In genomic region chr9:136386018-136386417, GRCh38 we compare ENCODE assay signal across 22 cellular contexts. TPM values are rescaled to one million over a fixed set of nuclear protein-coding genes. Genes with fewer than 3 reads are reported as not detected.
A peak's percentile ranks its signal among the peaks of the same experiment; 100 is the strongest.
DNase-seq lines count a peak whose midpoint lies in the region; ATAC-seq and TF ChIP-seq lines count a peak whose summit lies in the region.
"Had no signal": no experiment of that assay in that cellular context is flagged by ENCODE, and none has a peak within 500 bp of the region (broad histone marks: within the 10 kb centered on the region; RNA-seq: fewer than 3 reads in every experiment).

No MANE protein-coding gene starts in this region.

- H2AK5ac ChIP-seq in IMR-90 (ENCODE audit: low read depth, low read length) = no peak overlapping the region

- no peak overlapping the region for H2BK20ac ChIP-seq in IMR-90 (ENCODE audit: low read depth, low read length)

- no peak overlapping the region for H3K56ac ChIP-seq in IMR-90 (ENCODE audit: extremely low read depth, insufficient read depth, low read length)

- peak overlapping the region; percentile 43 for H3K4me3 Mint-ChIP-seq in activated CD8-positive, alpha-beta memory T cell treated with anti-CD3 and anti-CD28 coated beads, Interleukin-2, amount 10 ng/mL, durations not matched to agents 7 days and 5 days
- H3K4me3 Mint-ChIP-seq in dendritic cell treated with granulocyte-macrophage colony-stimulating factor and Interleukin-4, amounts not matched to agents 40 ng/mL and 50 ng/mL, for 4 days = peak overlapping the region; percentile 32
- H3K4me3 Mint-ChIP-seq in T-cell = no peak overlapping the region
- no peak overlapping the region for H3K4me3 Mint-ChIP-seq in activated T-helper 2 cell treated with anti-CD3 and anti-CD28 coated beads, Interferon-gamma antibody, Interleukin-2, Interleukin-4, amounts not matched to agents 10 μg/mL and 5 μg/mL and 100 μg/mL, durations not matched to agents 14 hours and 24 hours and 36 hours (ENCODE audit: low read depth)

- peaks cover 0 to 4% of the 10 kb centered on the region in 2 experiments; a peak in 2 of 4 replicates for H3K79me1 ChIP-seq in IMR-90 (ENCODE audit: low read depth in 1 of 2, low read length in 2 of 2)

- intact Hi-C loops in IMR-90 (cut with micrococcal nuclease) = no loop called here
- intact Hi-C loops in dendritic cell treated with granulocyte-macrophage colony-stimulating factor and Interleukin-4, amounts not matched to agents 40 ng/mL and 50 ng/mL, for 4 days (cut with micrococcal nuclease) = no loop called here
- intact Hi-C loops in activated T-helper 2 cell treated with anti-CD3 and anti-CD28 coated beads, Interferon-gamma antibody, Interleukin-2, Interleukin-4, amounts not matched to agents 10 μg/mL and 5 μg/mL and 100 μg/mL, durations not matched to agents 14 hours and 24 hours and 36 hours (cut with micrococcal nuclease) = no loop called here

- peak; percentile 25 for ATAC-seq in activated CD8-positive, alpha-beta memory T cell treated with anti-CD3 and anti-CD28 coated beads, Interleukin-2, amount 10 ng/mL, durations not matched to agents 7 days and 5 days
- ATAC-seq in IMR-90 (ENCODE audit: low read depth) (no peak), T-cell (replicated peaks in 1 of 4) (no peak)
- ATAC-seq: heart left ventricle, left ventricle myocardium superior had no signal

- TF ChIP-seq CTCF in IMR-90 (conservative IDR thresholded peaks at IDR 0.05; ENCODE audit: low read depth, low read length) = no peak

- peaks cover 43% of the 10 kb centered on the region for H3K36me3 Mint-ChIP-seq in activated CD8-positive, alpha-beta memory T cell treated with anti-CD3 and anti-CD28 coated beads, Interleukin-2, amount 10 ng/mL, durations not matched to agents 7 days and 5 days
- H3K36me3 Mint-ChIP-seq in dendritic cell treated with granulocyte-macrophage colony-stimulating factor and Interleukin-4, amounts not matched to agents 40 ng/mL and 50 ng/mL, for 4 days (ENCODE audit: low read depth) = peaks cover 100% of the 10 kb centered on the region
- H3K36me3 Mint-ChIP-seq in T-cell = peaks cover 42% of the 10 kb centered on the region
- peaks cover 74% of the 10 kb centered on the region for H3K36me3 Mint-ChIP-seq in activated T-helper 2 cell treated with anti-CD3 and anti-CD28 coated beads, Interferon-gamma antibody, Interleukin-2, Interleukin-4, amounts not matched to agents 10 μg/mL and 5 μg/mL and 100 μg/mL, durations not matched to agents 14 hours and 24 hours and 36 hours (ENCODE audit: low read depth)

- no peaks in the 10 kb centered on the region for H3K4me1 ChIP-seq in IMR-90 (ENCODE audit: control insufficient read depth, insufficient read depth, low read length)
- H3K4me1 ChIP-seq: Peyer's patch, SJSA1, testis had no signal

- peaks cover 30% of the 10 kb centered on the region for H3K4me1 Mint-ChIP-seq in activated CD8-positive, alpha-beta memory T cell treated with anti-CD3 and anti-CD28 coated beads, Interleukin-2, amount 10 ng/mL, durations not matched to agents 7 days and 5 days
- peaks cover 24% of the 10 kb centered on the region for H3K4me1 Mint-ChIP-seq in dendritic cell treated with granulocyte-macrophage colony-stimulating factor and Interleukin-4, amounts not matched to agents 40 ng/mL and 50 ng/mL, for 4 days (ENCODE audit: low read depth)
- peaks cover 8 to 21% (median 20%) of the 10 kb centered on the region in 3 donors for H3K4me1 Mint-ChIP-seq in T-cell
- peaks cover 19% of the 10 kb centered on the region for H3K4me1 Mint-ChIP-seq in activated T-helper 2 cell treated with anti-CD3 and anti-CD28 coated beads, Interferon-gamma antibody, Interleukin-2, Interleukin-4, amounts not matched to agents 10 μg/mL and 5 μg/mL and 100 μg/mL, durations not matched to agents 14 hours and 24 hours and 36 hours (ENCODE audit: low read depth)

- no peak overlapping the region for H2BK120ac ChIP-seq in IMR-90 (ENCODE audit: low read depth, low read length)

- no peak overlapping the region for H3K4me3 ChIP-seq in IMR-90 (ENCODE audit: insufficient read depth, low read depth, low read length)
- H3K4me3 ChIP-seq: BLaER1, coronary artery, heart left ventricle, Peyer's patch, SJSA1, testis had no signal

- no peak overlapping the region for H4K5ac ChIP-seq in IMR-90 (ENCODE audit: low read depth, low read length)

- no peak overlapping the region for H3K4ac ChIP-seq in IMR-90 (ENCODE audit: low read depth, low read length)

- peaks cover 71% of the 10 kb centered on the region for H3K36me3 ChIP-seq in IMR-90 (ENCODE audit: control insufficient read depth, insufficient read depth, low read length)

- H3K27ac Mint-ChIP-seq in activated CD8-positive, alpha-beta memory T cell treated with anti-CD3 and anti-CD28 coated beads, Interleukin-2, amount 10 ng/mL, durations not matched to agents 7 days and 5 days = peak overlapping the region; percentile 84
- H3K27ac Mint-ChIP-seq in dendritic cell treated with granulocyte-macrophage colony-stimulating factor and Interleukin-4, amounts not matched to agents 40 ng/mL and 50 ng/mL, for 4 days = peak overlapping the region; percentile 39
- H3K27ac Mint-ChIP-seq in T-cell = no peak overlapping the region
- H3K27ac Mint-ChIP-seq in activated T-helper 2 cell treated with anti-CD3 and anti-CD28 coated beads, Interferon-gamma antibody, Interleukin-2, Interleukin-4, amounts not matched to agents 10 μg/mL and 5 μg/mL and 100 μg/mL, durations not matched to agents 14 hours and 24 hours and 36 hours = no peak overlapping the region

- TF ChIP-seq RAD21 in IMR-90 (IDR thresholded peaks at IDR 0.05; ENCODE audit: low read length) = no peak

- POLR2A ChIA-PET in IMR-90 (lab: Charles Lee; ENCODE audit: unreplicated experiment) = no interaction called here
- POLR2A ChIA-PET in T-cell (lab: Charles Lee) = no interaction called here

- no peak overlapping the region for H2BK15ac ChIP-seq in IMR-90 (ENCODE audit: low read depth, low read length)

- H4K20me1 ChIP-seq in IMR-90 (ENCODE audit: insufficient read depth, low read length) = no peaks in the 10 kb centered on the region

- no peak overlapping the region for H3K18ac ChIP-seq in IMR-90 (ENCODE audit: low read depth, low read length)

- no peak overlapping the region for H4K8ac ChIP-seq in IMR-90 (ENCODE audit: low read depth in 2 of 2, low read length in 2 of 2)

- H3K27me3 ChIP-seq in IMR-90 (ENCODE audit: control insufficient read depth, insufficient read depth, low read length) = no peaks in the 10 kb centered on the region
- H3K27me3 ChIP-seq: BLaER1, brain microvascular endothelial cell, heart left ventricle, Peyer's patch, SJSA1, testis had no signal

- H3K9me3 ChIP-seq in IMR-90 (ENCODE audit: control insufficient read depth, insufficient read depth, low read length) = no peaks in the 10 kb centered on the region
- H3K9me3 ChIP-seq: BLaER1, heart left ventricle, Peyer's patch, SJSA1, testis had no signal

- no peak overlapping the region for H3K27ac ChIP-seq in IMR-90 (ENCODE audit: insufficient read depth, low read length)
- H3K27ac ChIP-seq: BLaER1, brain microvascular endothelial cell, coronary artery, heart left ventricle, Peyer's patch, SJSA1, testis had no signal

- no peak overlapping the region for H3K9ac ChIP-seq in IMR-90 (ENCODE audit: low read depth, low read length)
- H3K9ac ChIP-seq: BLaER1 had no signal

- TSS peak; percentile 76 for BruUV-seq in IMR-90 (replicated peaks; lab: Mats Ljungman, UMichigan)

- H2AFZ ChIP-seq in IMR-90 (replicated peaks; ENCODE audit: low read length, poor library complexity) = no peak overlapping the region

- H2BK5ac ChIP-seq in IMR-90 (ENCODE audit: low read depth, low read length, poor library complexity, severe bottlenecking) = no peak overlapping the region

- H3K27me3 Mint-ChIP-seq in activated CD8-positive, alpha-beta memory T cell treated with anti-CD3 and anti-CD28 coated beads, Interleukin-2, amount 10 ng/mL, durations not matched to agents 7 days and 5 days = no peaks in the 10 kb centered on the region
- no peaks in the 10 kb centered on the region for H3K27me3 Mint-ChIP-seq in dendritic cell treated with granulocyte-macrophage colony-stimulating factor and Interleukin-4, amounts not matched to agents 40 ng/mL and 50 ng/mL, for 4 days
- no peaks in the 10 kb centered on the region for H3K27me3 Mint-ChIP-seq in T-cell
- no peaks in the 10 kb centered on the region for H3K27me3 Mint-ChIP-seq in activated T-helper 2 cell treated with anti-CD3 and anti-CD28 coated beads, Interferon-gamma antibody, Interleukin-2, Interleukin-4, amounts not matched to agents 10 μg/mL and 5 μg/mL and 100 μg/mL, durations not matched to agents 14 hours and 24 hours and 36 hours (ENCODE audit: low read depth)

- peaks cover 2% of the 10 kb centered on the region for H3K9me3 Mint-ChIP-seq in activated CD8-positive, alpha-beta memory T cell treated with anti-CD3 and anti-CD28 coated beads, Interleukin-2, amount 10 ng/mL, durations not matched to agents 7 days and 5 days (ENCODE audit: low read depth)
- H3K9me3 Mint-ChIP-seq in dendritic cell treated with granulocyte-macrophage colony-stimulating factor and Interleukin-4, amounts not matched to agents 40 ng/mL and 50 ng/mL, for 4 days = no peaks in the 10 kb centered on the region
- H3K9me3 Mint-ChIP-seq in T-cell = no peaks in the 10 kb centered on the region
- no peaks in the 10 kb centered on the region for H3K9me3 Mint-ChIP-seq in activated T-helper 2 cell treated with anti-CD3 and anti-CD28 coated beads, Interferon-gamma antibody, Interleukin-2, Interleukin-4, amounts not matched to agents 10 μg/mL and 5 μg/mL and 100 μg/mL, durations not matched to agents 14 hours and 24 hours and 36 hours

- H4K91ac ChIP-seq in IMR-90 (ENCODE audit: insufficient read depth, low read depth, low read length) = no peak overlapping the region

- DNase-seq in activated CD8-positive, alpha-beta memory T cell treated with anti-CD3 and anti-CD28 coated beads, Interleukin-2, amount 10 ng/mL, durations not matched to agents 7 days and 5 days = no peak
- no peak for DNase-seq in activated CD8-positive, alpha-beta memory T cell treated with anti-CD3 and anti-CD28 coated beads, Interleukin-2, amount 50 U/mL, for 48 hours
- no peak for DNase-seq in IMR-90
- peak; percentile 94 for DNase-seq in NOMO-1 treated with dmso at 0.1 percent for 144 hours (lab: John Stamatoyannopoulos, UW; ENCODE audit: unreplicated experiment)
- no peak for DNase-seq in T-cell
- DNase-seq in activated T-helper 2 cell treated with anti-CD3 and anti-CD28 coated beads, Interferon-gamma antibody, Interleukin-2, Interleukin-4, amounts not matched to agents 10 μg/mL and 5 μg/mL and 100 μg/mL, durations not matched to agents 14 hours and 24 hours and 36 hours (ENCODE audit: low spot score) = no peak
- DNase-seq in D341Med (ENCODE audit: low spot score) = no peak
- DNase-seq: activated CD8-positive, alpha-beta memory T cell treated with anti-CD3 and anti-CD28 coated beads for 24 hours; brain microvascular endothelial cell; DMS153; GF-D8; heart left ventricle; left ventricle myocardium superior; midbrain; NCI-H1105; NCI-H82; Peyer's patch; testis had no signal

- H2AK9ac ChIP-seq in IMR-90 (replicated peaks; ENCODE audit: low read depth, low read length, poor library complexity) = no peak overlapping the region

- no peak overlapping the region for H3K14ac ChIP-seq in IMR-90 (replicated peaks; ENCODE audit: low read depth, low read length)

- CTCF ChIA-PET in activated CD8-positive, alpha-beta memory T cell treated with anti-CD3 and anti-CD28 coated beads, Interleukin-2, amount 10 ng/mL, durations not matched to agents 7 days and 5 days (lab: Charles Lee) = interaction anchor here (0.7 to 2.5 kb wide), 6 partner anchors 11 to 23 kb away, joined by 3 to 13 read pairs (median 7); partner anchors contain the start of gene DNLZ
- CTCF ChIA-PET in IMR-90 (lab: Yijun Ruan, JAX) = interaction anchor here (1.6 kb wide), 1 partner anchor 13 kb away, joined by 3 read pairs; no protein-coding TSS in a partner anchor
- CTCF ChIA-PET in T-cell (lab: Charles Lee) = interaction anchor here in 1 of 2 donors (0.6 kb wide), 1 partner anchor 1121 kb away, joined by 5 read pairs; no protein-coding TSS in a partner anchor

- dilution Hi-C loops in IMR-90 (cut with HindIII; ENCODE audit: low sequenced_read_pairs, unreplicated experiment) = no loop called here

- H3K23ac ChIP-seq in IMR-90 (ENCODE audit: low read depth, low read length) = no peak overlapping the region

- no peak overlapping the region for H3K4me2 ChIP-seq in IMR-90 (ENCODE audit: low read depth, low read length)

- TF ChIP-seq POLR2A in IMR-90 (IDR thresholded peaks at IDR 0.05; ENCODE audit: low read depth, low read length) = no peak

- 93% methylated on average over 8 of the region's 13 CpGs; no CpG with 5 or more reads in 1 of the 2 experiments for WGBS in IMR-90 (ENCODE audit: extremely low coverage in 2 of 2, insufficient read length in 1 of 2), 2 experiments

- in situ Hi-C loops in IMR-90 (cut with MboI; ENCODE audit: low sequenced_read_pairs) = no loop called here

- H3K9me1 ChIP-seq in IMR-90 (ENCODE audit: insufficient read depth, low read length) = no peaks in the 10 kb centered on the region

RNA-seq across cellular contexts. Expression of gene CARD9, which starts 12.5 kb away (rescaled TPM):
- total RNA-seq in activated CD8-positive, alpha-beta memory T cell treated with anti-CD3 and anti-CD28 coated beads, Interleukin-2, amount 10 ng/mL, durations not matched to agents 7 days and 5 days = 1 to 10 TPM in 1 of 2 experiments, under 1 TPM in 1; 0.50 to 3.1 TPM
- 0.36 and 1.1 TPM in 2 replicates for total RNA-seq in IMR-90 (2012; rRNA removed)
- 1.5 and 1.9 TPM in 2 replicates for polyA plus RNA-seq in IMR-90 (2012; rRNA removed)
- 0.47 and 1.0 TPM in 2 replicates for polyA plus RNA-seq in IMR-90 (2012; cell fraction: cytosol; rRNA removed)
- 9.8 and 17.9 TPM in 2 replicates for polyA plus RNA-seq in IMR-90 (2012; cell fraction: nucleus; rRNA removed; ENCODE audit: low replicate concordance)
- total RNA-seq in T-cell = 1 to 10 TPM in 1 of 5 donors, under 1 TPM in 4; 0.43 to 1.4 (median 0.76) TPM
- 16.2 and 17.6 TPM in 2 replicates for total RNA-seq in activated T-helper 2 cell treated with anti-CD3 and anti-CD28 coated beads, Interferon-gamma antibody, Interleukin-2, Interleukin-4, amounts not matched to agents 10 μg/mL and 5 μg/mL and 100 μg/mL, durations not matched to agents 14 hours and 24 hours and 36 hours

RNA-seq across cellular contexts. Expression of gene SNAPC4, which starts 14.0 kb away (rescaled TPM):
- 10 to 100 TPM; 12.4 to 17.0 TPM for total RNA-seq in activated CD8-positive, alpha-beta memory T cell treated with anti-CD3 and anti-CD28 coated beads, Interleukin-2, amount 10 ng/mL, durations not matched to agents 7 days and 5 days
- total RNA-seq in IMR-90 (2012; rRNA removed) (2.5 and 3.1 TPM in 2 replicates), T-cell (10 to 100 TPM; 10.5 to 15.7 (median 13.3) TPM)
- polyA plus RNA-seq in IMR-90 (2012; rRNA removed) = 6.5 and 7.6 TPM in 2 replicates
- polyA plus RNA-seq in IMR-90 (2012; cell fraction: cytosol; rRNA removed) = 3.2 and 3.7 TPM in 2 replicates
- 42.0 and 62.6 TPM in 2 replicates for polyA plus RNA-seq in IMR-90 (2012; cell fraction: nucleus; rRNA removed; ENCODE audit: low replicate concordance)
- 22.7 and 22.9 TPM in 2 replicates for total RNA-seq in activated T-helper 2 cell treated with anti-CD3 and anti-CD28 coated beads, Interferon-gamma antibody, Interleukin-2, Interleukin-4, amounts not matched to agents 10 μg/mL and 5 μg/mL and 100 μg/mL, durations not matched to agents 14 hours and 24 hours and 36 hours

RNA-seq across cellular contexts. Expression of gene DNLZ, which starts 22.5 kb away (rescaled TPM):
- 10 to 100 TPM; 22.4 to 23.7 TPM for total RNA-seq in activated CD8-positive, alpha-beta memory T cell treated with anti-CD3 and anti-CD28 coated beads, Interleukin-2, amount 10 ng/mL, durations not matched to agents 7 days and 5 days
- total RNA-seq in IMR-90 (2012; rRNA removed) = 2.0 and 6.1 TPM in 2 replicates
- polyA plus RNA-seq in IMR-90 (2012; rRNA removed) = 11.4 and 20.3 TPM in 2 replicates
- 19.7 and 40.1 TPM in 2 replicates for polyA plus RNA-seq in IMR-90 (2012; cell fraction: cytosol; rRNA removed)
- 8.7 and 31.6 TPM in 2 replicates for polyA plus RNA-seq in IMR-90 (2012; cell fraction: nucleus; rRNA removed; ENCODE audit: low replicate concordance)
- total RNA-seq in T-cell = 10 to 100 TPM; 20.4 to 46.8 (median 36.3) TPM
- 25.4 and 31.0 TPM in 2 replicates for total RNA-seq in activated T-helper 2 cell treated with anti-CD3 and anti-CD28 coated beads, Interferon-gamma antibody, Interleukin-2, Interleukin-4, amounts not matched to agents 10 μg/mL and 5 μg/mL and 100 μg/mL, durations not matched to agents 14 hours and 24 hours and 36 hours

RNA-seq across cellular contexts. Expression of gene ENTR1, which starts 24.4 kb away (rescaled TPM):
- 10 to 100 TPM; 47.4 to 54.2 TPM for total RNA-seq in activated CD8-positive, alpha-beta memory T cell treated with anti-CD3 and anti-CD28 coated beads, Interleukin-2, amount 10 ng/mL, durations not matched to agents 7 days and 5 days
- total RNA-seq in IMR-90 (2012; rRNA removed) = 14.5 and 17.2 TPM in 2 replicates
- 34.9 and 37.3 TPM in 2 replicates for polyA plus RNA-seq in IMR-90 (2012; rRNA removed)
- polyA plus RNA-seq in IMR-90 (2012; cell fraction: cytosol; rRNA removed) = 30.9 and 32.0 TPM in 2 replicates
- polyA plus RNA-seq in IMR-90 (2012; cell fraction: nucleus; rRNA removed; ENCODE audit: low replicate concordance) = 139 and 181 TPM in 2 replicates
- 100 to 1,000 TPM in 1 of 5 donors, 10 to 100 TPM in 4; 57.7 to 103 (median 95.6) TPM for total RNA-seq in T-cell
- total RNA-seq in activated T-helper 2 cell treated with anti-CD3 and anti-CD28 coated beads, Interferon-gamma antibody, Interleukin-2, Interleukin-4, amounts not matched to agents 10 μg/mL and 5 μg/mL and 100 μg/mL, durations not matched to agents 14 hours and 24 hours and 36 hours = 66.4 and 75.6 TPM in 2 replicates

RNA-seq across cellular contexts. Expression of gene PMPCA, which starts 24.4 kb away (rescaled TPM):
- total RNA-seq in activated CD8-positive, alpha-beta memory T cell treated with anti-CD3 and anti-CD28 coated beads, Interleukin-2, amount 10 ng/mL, durations not matched to agents 7 days and 5 days = 10 to 100 TPM; 64.0 to 76.5 TPM
- total RNA-seq in IMR-90 (2012; rRNA removed) (62.6 and 86.7 TPM in 2 replicates), T-cell (10 to 100 TPM; 55.8 to 81.9 (median 65.7) TPM)
- polyA plus RNA-seq in IMR-90 (2012; rRNA removed) = 95.8 and 102 TPM in 2 replicates
- polyA plus RNA-seq in IMR-90 (2012; cell fraction: cytosol; rRNA removed) = 61.2 and 75.2 TPM in 2 replicates
- polyA plus RNA-seq in IMR-90 (2012; cell fraction: nucleus; rRNA removed; ENCODE audit: low replicate concordance) = 216 and 222 TPM in 2 replicates
- 111 TPM in 2 replicates for total RNA-seq in activated T-helper 2 cell treated with anti-CD3 and anti-CD28 coated beads, Interferon-gamma antibody, Interleukin-2, Interleukin-4, amounts not matched to agents 10 μg/mL and 5 μg/mL and 100 μg/mL, durations not matched to agents 14 hours and 24 hours and 36 hours

Comparison
In these comparisons a context has a peak if more than half of its experiments do, and no peak if none do; other contexts are left out.
1. H3K27ac Mint-ChIP-seq: peak in activated CD8-positive, alpha-beta memory T cell treated with anti-CD3 and anti-CD28 coated beads, Interleukin-2, amount 10 ng/mL, durations not matched to agents 7 days and 5 days (single experiment) and dendritic cell treated with granulocyte-macrophage colony-stimulating factor and Interleukin-4, amounts not matched to agents 40 ng/mL and 50 ng/mL, for 4 days (single experiment); none in T-cell (0 of 2) and activated T-helper 2 cell treated with anti-CD3 and anti-CD28 coated beads, Interferon-gamma antibody, Interleukin-2, Interleukin-4, amounts not matched to agents 10 μg/mL and 5 μg/mL and 100 μg/mL, durations not matched to agents 14 hours and 24 hours and 36 hours (single experiment).
2. H3K4me3 Mint-ChIP-seq: peak in activated CD8-positive, alpha-beta memory T cell treated with anti-CD3 and anti-CD28 coated beads, Interleukin-2, amount 10 ng/mL, durations not matched to agents 7 days and 5 days (single experiment) and dendritic cell treated with granulocyte-macrophage colony-stimulating factor and Interleukin-4, amounts not matched to agents 40 ng/mL and 50 ng/mL, for 4 days (single experiment); none in T-cell (0 of 3) and activated T-helper 2 cell treated with anti-CD3 and anti-CD28 coated beads, Interferon-gamma antibody, Interleukin-2, Interleukin-4, amounts not matched to agents 10 μg/mL and 5 μg/mL and 100 μg/mL, durations not matched to agents 14 hours and 24 hours and 36 hours (single experiment).